In the genomic region with DNA sequence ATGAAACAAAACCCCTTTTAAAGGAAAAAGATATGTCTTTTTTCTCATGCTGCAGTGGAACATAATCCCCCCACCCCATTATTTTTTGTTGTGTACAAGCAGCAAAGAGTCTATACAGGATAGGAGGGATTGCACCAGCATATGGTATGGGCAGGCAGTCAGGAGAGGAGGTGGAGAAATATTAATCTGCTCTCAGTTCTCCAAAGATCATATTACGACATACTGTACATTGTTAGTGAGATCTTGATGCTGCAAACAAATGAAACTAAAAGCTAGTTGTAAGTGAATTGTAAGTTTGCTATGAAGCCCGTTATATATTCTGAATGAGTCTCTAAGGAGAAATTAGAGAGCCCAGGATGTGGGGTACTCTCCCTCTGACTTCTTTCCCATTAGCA, we compare ENCODE assay signal across 10 cellular contexts.
DNase-seq lines count a peak whose midpoint lies in the region; ATAC-seq and TF ChIP-seq lines count a peak whose summit lies in the region.
"Had no signal": no experiment of that assay in that cellular context is flagged by ENCODE, and none has a peak within 500 bp of the region (broad histone marks: within the 10 kb centered on the region; RNA-seq: fewer than 3 reads in every experiment).

No MANE protein-coding gene starts in this region.

- no peak for TF ChIP-seq EP300 in SK-N-SH (IDR thresholded peaks at IDR 0.05; ENCODE audit: borderline replicate concordance in 1 of 2, low read depth in 1 of 2, low read length in 1 of 2)

- DNase-seq in SK-N-SH (no peak), SKM-1 treated with dmso at 0.1 percent for 144 hours (lab: John Stamatoyannopoulos, UW; ENCODE audit: unreplicated experiment) (peak; percentile 52), spleen (no peak), HFFc6 (no peak), HuH-7.5 (ENCODE audit: low spot score) (no peak)
- DNase-seq: activated CD4-positive, alpha-beta T cell treated with anti-CD3 and anti-CD28 coated beads, Interleukin-2, amount 10 ng/mL, durations not matched to agents 7 days and 5 days had no signal

- no peaks in the 10 kb centered on the region for H3K9me2 ChIP-seq in SK-N-SH

- H3K27ac ChIP-seq in SK-N-SH (ENCODE audit: low read depth in 2 of 2, low read length in 1 of 2) (no peak overlapping the region), spleen (peak overlapping the region in 6 of 8 donors; percentile 28 to 78 (median 74))

- no peaks in the 10 kb centered on the region for H3K9me3 Mint-ChIP-seq in HFFc6

- intact Hi-C loops in spleen (cut with DNase I; ENCODE audit: low total_unique reads) = loop anchor here (10.0 kb wide), 1 partner anchor 453 kb away; a partner anchor contains a TSS

- no peak overlapping the region for H3K27ac Mint-ChIP-seq in HFFc6
- H3K27ac Mint-ChIP-seq: activated CD4-positive, alpha-beta T cell treated with anti-CD3 and anti-CD28 coated beads, Interleukin-2, amount 10 ng/mL, durations not matched to agents 7 days and 5 days had no signal

- CTCF ChIA-PET in SK-N-SH (lab: Yijun Ruan, JAX) = interaction anchor here (2.7 kb wide), 1 partner anchor 321 kb away, joined by 18 read pairs; no protein-coding TSS in a partner anchor

- H3F3A ChIP-seq in SK-N-SH (replicated peaks; ENCODE audit: insufficient read depth) = peaks cover 18% of the 10 kb centered on the region

- H3K27me3 Mint-ChIP-seq in HFFc6 (ENCODE audit: insufficient read depth) = no peaks in the 10 kb centered on the region; the same call in 1 of the 2 replicates
- H3K27me3 Mint-ChIP-seq: activated CD4-positive, alpha-beta T cell treated with anti-CD3 and anti-CD28 coated beads, Interleukin-2, amount 10 ng/mL, durations not matched to agents 7 days and 5 days had no signal

- H3K4me1 ChIP-seq in SK-N-SH (ENCODE audit: control insufficient read depth in 1 of 2, insufficient read depth in 2 of 2, low read depth in 1 of 2, low read length in 1 of 2) (peaks cover 6 to 33% of the 10 kb centered on the region in 2 experiments), spleen (peaks cover 6 to 82% (median 54%) of the 10 kb centered on the region in 6 donors)

- no peak overlapping the region for H3K4me3 ChIP-seq in SK-N-SH (ENCODE audit: low read depth in 2 of 2, low read length in 1 of 2)
- peak overlapping the region in 1 of 8 donors; percentile 19 for H3K4me3 ChIP-seq in spleen
- H3K4me3 ChIP-seq: adrenal gland had no signal

- H3K36me3 ChIP-seq in SK-N-SH (replicated peaks in 1 of 2; ENCODE audit: control insufficient read depth in 1 of 2, insufficient read depth in 2 of 2, low read length in 1 of 2) (no peaks in the 10 kb centered on the region), spleen (no peaks in the 10 kb centered on the region)
- H3K36me3 ChIP-seq: adrenal gland had no signal

- no peak overlapping the region for H2AFZ ChIP-seq in SK-N-SH (ENCODE audit: low read depth)

- TF ChIP-seq RAD21 in SK-N-SH (IDR thresholded peaks at IDR 0.05; ENCODE audit: low read length) = no peak

- peak overlapping the region; percentile 20; the same call in 1 of the 2 replicates for H3K4me2 ChIP-seq in SK-N-SH

- H3K4me1 Mint-ChIP-seq in HFFc6 (ENCODE audit: low read depth) = peaks cover 41% of the 10 kb centered on the region

- H3K36me3 Mint-ChIP-seq in HFFc6 (ENCODE audit: low read depth) = no peaks in the 10 kb centered on the region

- peaks cover 22% of the 10 kb centered on the region for H4K20me1 ChIP-seq in SK-N-SH (ENCODE audit: insufficient read depth)

- no peaks in the 10 kb centered on the region for H3K27me3 ChIP-seq in SK-N-SH (ENCODE audit: insufficient read depth)
- H3K27me3 ChIP-seq in spleen (replicated peaks in 1 of 7) = no peaks in the 10 kb centered on the region
- H3K27me3 ChIP-seq: adrenal gland had no signal

- no peak overlapping the region for H3K9ac ChIP-seq in SK-N-SH

- POLR2A ChIA-PET in SK-N-SH (lab: Yijun Ruan, JAX) = no interaction called here

- ATAC-seq in SK-N-SH treated with all-trans-retinoic acid at 6 μM for 48 hours (no peak), HG03354 (IDR thresholded peaks at IDR 0.05; ENCODE audit: poor library complexity, severe bottlenecking, unreplicated experiment) (peak; percentile 38), GM21576 (IDR thresholded peaks at IDR 0.05; ENCODE audit: unreplicated experiment) (no peak)

- peaks cover 87% of the 10 kb centered on the region for H3K79me2 ChIP-seq in SK-N-SH (ENCODE audit: insufficient read depth)

- H3K9me3 ChIP-seq in SK-N-SH = no peaks in the 10 kb centered on the region
- no peaks in the 10 kb centered on the region for H3K9me3 ChIP-seq in spleen
- H3K9me3 ChIP-seq: adrenal gland had no signal

- no peak for TF ChIP-seq POLR2A in spleen (IDR thresholded peaks at IDR 0.05)

- H3K4me3 Mint-ChIP-seq in HFFc6 = no peak overlapping the region
- H3K4me3 Mint-ChIP-seq: activated CD4-positive, alpha-beta T cell treated with anti-CD3 and anti-CD28 coated beads, Interleukin-2, amount 10 ng/mL, durations not matched to agents 7 days and 5 days had no signal

- no peak for TF ChIP-seq CTCF in SK-N-SH (IDR thresholded peaks at IDR 0.05)
- TF ChIP-seq CTCF in spleen (IDR thresholded peaks at IDR 0.05 in 8 of 11, conservative IDR thresholded peaks at IDR 0.05 in 3 of 11) = no peak
- no peak for TF ChIP-seq CTCF in HFFc6 (IDR thresholded peaks at IDR 0.05)

- WGBS in SK-N-SH (ENCODE audit: low lambda C conversion rate) = 98% methylated on average over 2 of the region's 2 CpGs
- WGBS in spleen, 5 donors = 24 to 65% (median 50%) methylated on average over 2 of the region's 2 CpGs

TF ChIP-seq in SK-N-SH, 30 proteins besides CTCF, POLR2A, EP300 and RAD21 (continues in another document):
- TF ChIP-seq, protein P1, sequence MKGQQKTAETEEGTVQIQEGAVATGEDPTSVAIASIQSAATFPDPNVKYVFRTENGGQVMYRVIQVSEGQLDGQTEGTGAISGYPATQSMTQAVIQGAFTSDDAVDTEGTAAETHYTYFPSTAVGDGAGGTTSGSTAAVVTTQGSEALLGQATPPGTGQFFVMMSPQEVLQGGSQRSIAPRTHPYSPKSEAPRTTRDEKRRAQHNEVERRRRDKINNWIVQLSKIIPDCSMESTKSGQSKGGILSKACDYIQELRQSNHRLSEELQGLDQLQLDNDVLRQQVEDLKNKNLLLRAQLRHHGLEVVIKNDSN (IDR thresholded peaks at IDR 0.05; ENCODE audit: borderline replicate concordance, low read depth) = no peak
- TF ChIP-seq TEAD4 (IDR thresholded peaks at IDR 0.05; ENCODE audit: borderline replicate concordance, insufficient read depth) (no peak), POLR2AphosphoS5 (IDR thresholded peaks at IDR 0.05; ENCODE audit: low read depth, low read length) (no peak), JUND (IDR thresholded peaks at IDR 0.05) (no peak), RCOR1 (IDR thresholded peaks at IDR 0.05; ENCODE audit: low read length) (no peak), CHD2 (IDR thresholded peaks at IDR 0.05; ENCODE audit: low read length, partially characterized antibody) (no peak), GATA2 (CRISPR knock-in tag; IDR thresholded peaks at IDR 0.05) (no peak), YY1 (IDR thresholded peaks at IDR 0.05; ENCODE audit: low read depth) (no peak), SIN3A (IDR thresholded peaks at IDR 0.05; ENCODE audit: borderline replicate concordance, low read depth, low read length) (no peak)
- TF ChIP-seq, protein P2, sequence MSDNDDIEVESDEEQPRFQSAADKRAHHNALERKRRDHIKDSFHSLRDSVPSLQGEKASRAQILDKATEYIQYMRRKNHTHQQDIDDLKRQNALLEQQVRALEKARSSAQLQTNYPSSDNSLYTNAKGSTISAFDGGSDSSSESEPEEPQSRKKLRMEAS (IDR thresholded peaks at IDR 0.05; ENCODE audit: low read depth) = no peak

TF ChIP-seq in SK-N-SH treated with all-trans-retinoic acid at 6 μM for 48 hours, 23 proteins besides CTCF, POLR2A, EP300 and RAD21:
- TF ChIP-seq ZFP30 (CRISPR knock-in tag; IDR thresholded peaks at IDR 0.05) = no peak
- TF ChIP-seq, protein P3, sequence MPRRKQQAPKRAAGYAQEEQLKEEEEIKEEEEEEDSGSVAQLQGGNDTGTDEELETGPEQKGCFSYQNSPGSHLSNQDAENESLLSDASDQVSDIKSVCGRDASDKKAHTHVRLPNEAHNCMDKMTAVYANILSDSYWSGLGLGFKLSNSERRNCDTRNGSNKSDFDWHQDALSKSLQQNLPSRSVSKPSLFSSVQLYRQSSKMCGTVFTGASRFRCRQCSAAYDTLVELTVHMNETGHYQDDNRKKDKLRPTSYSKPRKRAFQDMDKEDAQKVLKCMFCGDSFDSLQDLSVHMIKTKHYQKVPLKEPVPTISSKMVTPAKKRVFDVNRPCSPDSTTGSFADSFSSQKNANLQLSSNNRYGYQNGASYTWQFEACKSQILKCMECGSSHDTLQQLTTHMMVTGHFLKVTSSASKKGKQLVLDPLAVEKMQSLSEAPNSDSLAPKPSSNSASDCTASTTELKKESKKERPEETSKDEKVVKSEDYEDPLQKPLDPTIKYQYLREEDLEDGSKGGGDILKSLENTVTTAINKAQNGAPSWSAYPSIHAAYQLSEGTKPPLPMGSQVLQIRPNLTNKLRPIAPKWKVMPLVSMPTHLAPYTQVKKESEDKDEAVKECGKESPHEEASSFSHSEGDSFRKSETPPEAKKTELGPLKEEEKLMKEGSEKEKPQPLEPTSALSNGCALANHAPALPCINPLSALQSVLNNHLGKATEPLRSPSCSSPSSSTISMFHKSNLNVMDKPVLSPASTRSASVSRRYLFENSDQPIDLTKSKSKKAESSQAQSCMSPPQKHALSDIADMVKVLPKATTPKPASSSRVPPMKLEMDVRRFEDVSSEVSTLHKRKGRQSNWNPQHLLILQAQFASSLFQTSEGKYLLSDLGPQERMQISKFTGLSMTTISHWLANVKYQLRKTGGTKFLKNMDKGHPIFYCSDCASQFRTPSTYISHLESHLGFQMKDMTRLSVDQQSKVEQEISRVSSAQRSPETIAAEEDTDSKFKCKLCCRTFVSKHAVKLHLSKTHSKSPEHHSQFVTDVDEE (CRISPR knock-in tag; IDR thresholded peaks at IDR 0.05) = no peak
- TF ChIP-seq PPARA (CRISPR knock-in tag; IDR thresholded peaks at IDR 0.05; ENCODE audit: borderline replicate concordance) = no peak
- no peak for TF ChIP-seq TOX (CRISPR knock-in tag; IDR thresholded peaks at IDR 0.05; ENCODE audit: borderline replicate concordance)
- TF ChIP-seq ZFP3 (CRISPR knock-in tag; IDR thresholded peaks at IDR 0.05) = no peak
- no peak for TF ChIP-seq GLIS3 (CRISPR knock-in tag; IDR thresholded peaks at IDR 0.05)

Comparison
In these comparisons a context has a peak if more than half of its experiments do, and no peak if none do; other contexts are left out.
1. H3K27ac ChIP-seq: peak in spleen (6 of 8); none in SK-N-SH (0 of 2).